ENCODE assay signal across 13 cellular contexts in the genomic region with DNA sequence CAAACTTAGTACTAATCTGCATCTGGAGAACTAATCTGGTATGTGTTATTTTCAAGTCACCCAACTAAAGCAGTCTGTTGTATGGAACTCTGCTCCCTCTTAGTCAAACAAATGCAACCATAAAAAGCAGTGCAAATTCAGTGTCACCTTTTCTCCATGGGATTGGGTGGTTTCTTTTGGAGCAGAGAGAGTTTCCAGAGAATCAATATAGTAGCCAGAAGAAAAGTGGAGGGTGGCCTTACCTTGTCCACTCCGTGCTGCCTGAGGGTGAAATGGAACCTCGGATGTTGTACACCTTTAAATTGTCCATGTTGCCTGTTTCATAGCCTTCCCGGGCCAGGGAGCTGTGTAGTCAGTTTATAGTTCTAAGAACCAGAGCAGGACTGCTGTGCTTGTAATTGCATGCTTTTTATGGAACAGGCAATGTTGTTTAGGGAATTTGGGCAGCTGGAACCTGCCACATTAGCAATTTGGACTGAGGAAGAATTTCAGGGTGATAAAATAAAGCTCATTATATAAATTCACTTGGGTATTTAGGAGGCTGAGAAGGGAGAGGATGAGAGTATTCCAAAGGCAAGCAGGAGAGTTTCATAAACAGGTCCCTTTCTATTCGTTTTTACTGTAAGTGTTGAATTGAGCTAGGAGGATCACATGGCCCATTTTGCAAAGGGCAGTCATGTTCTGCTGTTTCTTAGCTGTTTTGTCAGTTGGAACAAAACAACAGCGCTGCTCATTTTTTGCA.
DNase-seq lines count a peak whose midpoint lies in the region; ATAC-seq and TF ChIP-seq lines count a peak whose summit lies in the region.
"Had no signal": no experiment of that assay in that cellular context is flagged by ENCODE, and none has a peak within 500 bp of the region (broad histone marks: within the 10 kb centered on the region; RNA-seq: fewer than 3 reads in every experiment).

No MANE protein-coding gene starts in this region.

- H3K27ac ChIP-seq in muscle layer of duodenum (ENCODE audit: low read length) = peak overlapping the region; percentile 85
- H3K27ac ChIP-seq in tibial artery = peak overlapping the region; percentile 38 to 51

- H3K27me3 ChIP-seq in muscle layer of duodenum (ENCODE audit: low read depth, low read length) = no peaks in the 10 kb centered on the region
- H3K27me3 ChIP-seq in tibial artery = no peaks in the 10 kb centered on the region

- peaks cover 19 to 29% (median 22%) of the 10 kb centered on the region in 4 donors for H3K4me1 Mint-ChIP-seq in naive thymus-derived CD8-positive, alpha-beta T cell

- H3K36me3 ChIP-seq in muscle layer of duodenum (ENCODE audit: control insufficient read depth in 1 of 2, insufficient read depth in 2 of 2, low read length in 2 of 2) (no peaks in the 10 kb centered on the region), tibial artery (no peaks in the 10 kb centered on the region)

- intact Hi-C loops in tibial artery (cut with DNase I; ENCODE audit: low total_unique reads) = no loop called here

- H3K36me3 Mint-ChIP-seq in naive thymus-derived CD8-positive, alpha-beta T cell = peaks cover 3 to 10% (median 5%) of the 10 kb centered on the region in 3 donors

- H3K4me3 ChIP-seq in fibroblast of the aortic adventitia (ENCODE audit: low read depth, low read length) (no peak overlapping the region), muscle layer of duodenum (ENCODE audit: low read depth in 1 of 2, low read length in 2 of 2) (peak overlapping the region in 1 of 2 donors; percentile 24), tibial artery (no peak overlapping the region)

- peaks cover 14 to 16% of the 10 kb centered on the region in 2 donors for H3K4me1 ChIP-seq in muscle layer of duodenum (ENCODE audit: control insufficient read depth in 1 of 2, insufficient read depth in 2 of 2, low read length in 2 of 2)
- peaks cover 0 to 43% (median 10%) of the 10 kb centered on the region in 4 donors for H3K4me1 ChIP-seq in tibial artery

- POLR2A ChIA-PET in naive thymus-derived CD8-positive, alpha-beta T cell (lab: Charles Lee) = no interaction called here

- TF ChIP-seq CTCF in fibroblast of the aortic adventitia (IDR thresholded peaks at IDR 0.05; ENCODE audit: insufficient read depth, low read length) (no peak), tibial artery (IDR thresholded peaks at IDR 0.05) (no peak)

- no peak overlapping the region for H3K4me3 Mint-ChIP-seq in naive thymus-derived CD8-positive, alpha-beta T cell
- H3K4me3 Mint-ChIP-seq: activated naive CD4-positive, alpha-beta T cell treated with anti-CD3 and anti-CD28 coated beads for 36 hours had no signal

- no peaks in the 10 kb centered on the region for H3K9me3 Mint-ChIP-seq in naive thymus-derived CD8-positive, alpha-beta T cell
- H3K9me3 Mint-ChIP-seq: activated naive CD4-positive, alpha-beta T cell treated with anti-CD3 and anti-CD28 coated beads for 36 hours had no signal

- H3K27ac Mint-ChIP-seq in naive thymus-derived CD8-positive, alpha-beta T cell = no peak overlapping the region
- H3K27ac Mint-ChIP-seq: activated naive CD4-positive, alpha-beta T cell treated with anti-CD3 and anti-CD28 coated beads for 36 hours had no signal

- H3K9me3 ChIP-seq in muscle layer of duodenum (ENCODE audit: control insufficient read depth in 1 of 2, low read length in 2 of 2) = no peaks in the 10 kb centered on the region
- H3K9me3 ChIP-seq in tibial artery = no peaks in the 10 kb centered on the region

- DNase-seq in SK-MEL-5 (ENCODE audit: low read depth, low spot score) = peak; percentile 25
- DNase-seq in fibroblast of the aortic adventitia (ENCODE audit: low read depth) = peak; percentile 39
- peak in 1 of 2 donors; percentile 29 for DNase-seq in tibial artery
- no peak for DNase-seq in naive thymus-derived CD8-positive, alpha-beta T cell
- DNase-seq in NCI-H2196 treated with DMSO at 0.1 percent for 48 hours (lab: John Stamatoyannopoulos, UW; ENCODE audit: unreplicated experiment) = no peak
- DNase-seq in activated CD4-positive, CD25-positive, alpha-beta regulatory T cell treated with anti-CD3 and anti-CD28 coated beads, Interleukin-2, amount 50 U/mL, for 72 hours = no peak
- DNase-seq: activated naive CD4-positive, alpha-beta T cell treated with anti-CD3 and anti-CD28 coated beads for 36 hours; C1 segment of cervical spinal cord; NCI-H1092 treated with DMSO at 0.1 percent for 48 hours; occipital lobe had no signal

- no peak for ATAC-seq in naive thymus-derived CD8-positive, alpha-beta T cell
- ATAC-seq in GM18517 (IDR thresholded peaks at IDR 0.05; ENCODE audit: unreplicated experiment) = no peak
- ATAC-seq: SK-N-SH treated with all-trans-retinoic acid at 6 μM for 48 hours had no signal

- H3K27me3 Mint-ChIP-seq in naive thymus-derived CD8-positive, alpha-beta T cell = peaks cover 0 to 3% (median 0%) of the 10 kb centered on the region in 5 donors

- in situ Hi-C loops in SK-MEL-5 (cut with HindIII; ENCODE audit: low pct_unique_long_range_greater_than_20kb, low sequenced_read_pairs) = no loop called here

Comparison
In these comparisons a context has a peak if more than half of its experiments do, and no peak if none do; other contexts are left out.
1. DNase-seq: peak in SK-MEL-5 (single experiment) and fibroblast of the aortic adventitia (single experiment); none in naive thymus-derived CD8-positive, alpha-beta T cell (0 of 10), NCI-H2196 treated with DMSO at 0.1 percent for 48 hours (single experiment) and activated CD4-positive, CD25-positive, alpha-beta regulatory T cell treated with anti-CD3 and anti-CD28 coated beads, Interleukin-2, amount 50 U/mL, for 72 hours (single experiment).